ENCODE assay signal across 12 cellular contexts in the genomic region with DNA sequence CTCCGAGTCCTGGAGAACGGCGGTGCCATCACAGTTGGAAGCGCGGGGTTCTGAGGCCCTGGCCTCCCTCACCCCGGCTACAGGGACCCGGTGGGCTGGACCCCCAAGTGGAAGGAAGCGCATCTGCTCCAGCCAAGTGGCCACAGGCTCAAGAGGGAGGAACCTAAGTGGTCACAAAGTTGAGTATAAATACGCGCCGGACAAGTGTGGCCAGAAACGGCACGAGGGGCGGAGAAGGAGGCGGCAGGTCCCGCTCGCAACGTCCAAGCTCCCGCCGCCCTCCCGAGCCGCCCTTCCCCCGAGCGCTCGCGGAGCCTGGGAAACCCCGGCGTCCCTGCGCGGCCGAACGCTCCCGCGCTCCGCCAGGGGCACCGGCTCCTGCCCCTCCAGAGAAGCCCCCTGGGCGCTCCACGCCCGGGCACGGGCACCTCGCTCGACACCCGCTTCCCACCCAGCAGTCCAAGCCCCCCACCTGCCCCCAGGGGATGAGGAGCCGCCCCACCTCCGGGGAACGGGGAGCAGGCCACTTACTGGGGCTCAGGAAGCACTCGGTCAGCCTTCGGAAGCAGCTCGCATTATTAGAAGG. TPM values are rescaled to one million over a fixed set of nuclear protein-coding genes. Genes with fewer than 3 reads are reported as not detected.
DNase-seq lines count a peak whose midpoint lies in the region; ATAC-seq and TF ChIP-seq lines count a peak whose summit lies in the region.
"Had no signal": no experiment of that assay in that cellular context is flagged by ENCODE, and none has a peak within 500 bp of the region (broad histone marks: within the 10 kb centered on the region; RNA-seq: fewer than 3 reads in every experiment).

No MANE protein-coding gene starts in this region.

- H3K4me3 Mint-ChIP-seq in activated CD4-positive, alpha-beta T cell treated with anti-CD3 and anti-CD28 coated beads, Interleukin-2, amount 10 ng/mL, durations not matched to agents 24 days and 14 days, result no peak overlapping the region
- H3K4me3 Mint-ChIP-seq: stimulated activated naive CD8-positive, alpha-beta T cell treated with anti-CD3 and anti-CD28 coated beads, Interleukin-15, Interleukin-2, amounts not matched to agents 100 ng/mL and 50 ng/mL, for 24 hours had no signal

- no peak for TF ChIP-seq CTCF in upper lobe of right lung (IDR thresholded peaks at IDR 0.05)
- TF ChIP-seq CTCF in GM20000 (IDR thresholded peaks at IDR 0.05; ENCODE audit: extremely low read depth, missing control alignments), result no peak

- H3K9ac ChIP-seq in muscle layer of colon (ENCODE audit: low read length), result no peak overlapping the region

- peaks cover 50% of the 10 kb centered on the region for H3K27me3 Mint-ChIP-seq in activated CD4-positive, alpha-beta T cell treated with anti-CD3 and anti-CD28 coated beads, Interleukin-2, amount 10 ng/mL, durations not matched to agents 24 days and 14 days

- no peaks in the 10 kb centered on the region for H3K36me3 Mint-ChIP-seq in activated CD4-positive, alpha-beta T cell treated with anti-CD3 and anti-CD28 coated beads, Interleukin-2, amount 10 ng/mL, durations not matched to agents 24 days and 14 days (ENCODE audit: low read depth)
- H3K36me3 Mint-ChIP-seq: memory B cell had no signal

- ATAC-seq in upper lobe of right lung (no peak), GM21367 (IDR thresholded peaks at IDR 0.05; ENCODE audit: unreplicated experiment) (no peak)

- peak overlapping the region; percentile 37 for H3K27ac Mint-ChIP-seq in activated CD4-positive, alpha-beta T cell treated with anti-CD3 and anti-CD28 coated beads, Interleukin-2, amount 10 ng/mL, durations not matched to agents 24 days and 14 days
- H3K27ac Mint-ChIP-seq: memory B cell; stimulated activated naive CD8-positive, alpha-beta T cell treated with anti-CD3 and anti-CD28 coated beads, Interleukin-15, Interleukin-2, amounts not matched to agents 100 ng/mL and 50 ng/mL, for 24 hours had no signal

- H3K4me1 Mint-ChIP-seq in activated CD4-positive, alpha-beta T cell treated with anti-CD3 and anti-CD28 coated beads, Interleukin-2, amount 10 ng/mL, durations not matched to agents 24 days and 14 days, result peaks cover 2% of the 10 kb centered on the region
- H3K4me1 Mint-ChIP-seq: memory B cell had no signal

- no peak for DNase-seq in activated CD4-positive, alpha-beta T cell treated with anti-CD3 and anti-CD28 coated beads, Interleukin-2, amount 10 ng/mL, durations not matched to agents 24 days and 14 days
- no peak for DNase-seq in activated CD4-positive, alpha-beta T cell treated with anti-CD3 and anti-CD28 coated beads for 48 hours
- DNase-seq in upper lobe of right lung (no peak), GM20000 (ENCODE audit: low spot score) (no peak), NCI-H2081 (lab: John Stamatoyannopoulos, UW) (no peak)
- DNase-seq: activated naive CD4-positive, alpha-beta T cell treated with anti-CD3 and anti-CD28 coated beads, Interleukin-2, amount 50 U/mL, for 16 hours had no signal

- H3K4me3 ChIP-seq in ectodermal cell (ENCODE audit: insufficient read depth, low read depth, low read length) (peak overlapping the region; percentile 59), muscle layer of colon (ENCODE audit: low read depth in 1 of 2, low read length in 2 of 2) (peak overlapping the region; percentile 45 to 58), upper lobe of right lung (peak overlapping the region; percentile 52)
- H3K4me3 ChIP-seq: SK-N-MC had no signal

- peaks cover 75% of the 10 kb centered on the region for H3K27me3 ChIP-seq in ectodermal cell (ENCODE audit: control insufficient read depth, insufficient read depth, low read length, poor library complexity, severe bottlenecking)
- H3K27me3 ChIP-seq in muscle layer of colon (ENCODE audit: control insufficient read depth in 1 of 2, insufficient read depth in 2 of 2, low read length in 2 of 2), result peaks cover 40 to 58% of the 10 kb centered on the region in 2 donors
- H3K27me3 ChIP-seq in upper lobe of right lung, result peaks cover 49% of the 10 kb centered on the region

- H3K9me3 Mint-ChIP-seq in activated CD4-positive, alpha-beta T cell treated with anti-CD3 and anti-CD28 coated beads, Interleukin-2, amount 10 ng/mL, durations not matched to agents 24 days and 14 days, result no peaks in the 10 kb centered on the region
- H3K9me3 Mint-ChIP-seq: memory B cell; stimulated activated naive CD8-positive, alpha-beta T cell treated with anti-CD3 and anti-CD28 coated beads, Interleukin-15, Interleukin-2, amounts not matched to agents 100 ng/mL and 50 ng/mL, for 24 hours had no signal

- H3K4me1 ChIP-seq in ectodermal cell (ENCODE audit: control insufficient read depth, insufficient read depth, low read length) (peaks cover 13% of the 10 kb centered on the region), muscle layer of colon (ENCODE audit: insufficient read depth, low read length) (peaks cover 20% of the 10 kb centered on the region), upper lobe of right lung (peaks cover 15% of the 10 kb centered on the region)

- intact Hi-C loops in activated CD4-positive, alpha-beta T cell treated with anti-CD3 and anti-CD28 coated beads, Interleukin-2, amount 10 ng/mL, durations not matched to agents 24 days and 14 days (cut with micrococcal nuclease), result loop anchor here (5.0 to 10.0 kb wide), 3 partner anchors 323 to 503 kb away; a partner anchor contains a TSS
- intact Hi-C loops in upper lobe of right lung (cut with DNase I), result no loop called here

- H3K36me3 ChIP-seq in ectodermal cell (ENCODE audit: control insufficient read depth, insufficient read depth, low read length), result no peaks in the 10 kb centered on the region
- H3K36me3 ChIP-seq in muscle layer of colon (ENCODE audit: insufficient read depth, low read length), result no peaks in the 10 kb centered on the region
- H3K36me3 ChIP-seq in upper lobe of right lung, result no peaks in the 10 kb centered on the region

- H3K9me3 ChIP-seq in ectodermal cell (ENCODE audit: control insufficient read depth, low read length), result no peaks in the 10 kb centered on the region
- H3K9me3 ChIP-seq in muscle layer of colon (ENCODE audit: low read length), result no peaks in the 10 kb centered on the region
- H3K9me3 ChIP-seq in upper lobe of right lung, result no peaks in the 10 kb centered on the region

- 1% methylated on average over 49 of the region's 49 CpGs for WGBS in ectodermal cell, 2 experiments

- H3K27ac ChIP-seq in ectodermal cell (ENCODE audit: insufficient read depth, low read depth, low read length, poor library complexity, severe bottlenecking) (no peak overlapping the region), muscle layer of colon (ENCODE audit: low read depth, low read length) (no peak overlapping the region), upper lobe of right lung (peak overlapping the region; percentile 24)
- H3K27ac ChIP-seq: SK-N-MC had no signal

RNA-seq across cellular contexts. Expression of a gene that starts 1.5 kb away (rescaled TPM):
- total RNA-seq in activated CD4-positive, alpha-beta T cell treated with anti-CD3 and anti-CD28 coated beads, Interleukin-2, amount 10 ng/mL, durations not matched to agents 24 days and 14 days, result not detected in 2 replicates
- polyA plus RNA-seq in ectodermal cell (2013, experiment 1 of 4), result 4.8 TPM
- 6.1 TPM for polyA plus RNA-seq in ectodermal cell (2013, experiment 2 of 4)
- polyA plus RNA-seq in ectodermal cell (2013, experiment 3 of 4), result 6.2 TPM
- 7.9 TPM for polyA plus RNA-seq in ectodermal cell (2013, experiment 4 of 4)
- 6.0 TPM for total RNA-seq in upper lobe of right lung
